Comparison of ENCODE assay signal across 35 cellular contexts in genomic region chr19:15549581-15549980, GRCh38. TPM values are rescaled to one million over a fixed set of nuclear protein-coding genes. Genes with fewer than 3 reads are reported as not detected.
"Had no signal": no experiment of that assay in that cellular context is flagged by ENCODE, and none has a peak within 500 bp of the region (broad histone marks: within the 10 kb centered on the region; RNA-seq: fewer than 3 reads in every experiment).

No MANE protein-coding gene starts in this region.

- H3K36me3 Mint-ChIP-seq: activated CD4-positive, alpha-beta memory T cell treated with anti-CD3 and anti-CD28 coated beads for 36 hours; activated naive CD4-positive, alpha-beta T cell treated with anti-CD3 and anti-CD28 coated beads, Interleukin-2, amount 50 U/mL, for 72 hours; activated naive CD8-positive, alpha-beta T cell treated with anti-CD3 and anti-CD28 coated beads for 36 hours; T-cell had no signal

- H3K4me1 ChIP-seq: breast epithelium had no signal

- H3K9me3 ChIP-seq: adrenal gland, body of pancreas, breast epithelium had no signal

- ATAC-seq: activated CD8-positive, alpha-beta T cell treated with anti-CD3 and anti-CD28 coated beads for 36 hours; activated naive CD4-positive, alpha-beta T cell treated with anti-CD3 and anti-CD28 coated beads, Interleukin-2, amount 50 U/mL, for 72 hours; activated T-cell treated with anti-CD3 and anti-CD28 coated beads, Interleukin-2, amount 50 U/mL, for 4 hours; activated T-cell treated with anti-CD3 and anti-CD28 coated beads, Interleukin-2, amount 50 U/mL, for 72 hours; activated T-helper 17 cell treated with anti-CD3 and anti-CD28 coated beads, Interleukin-2, amount 50 U/mL, for 72 hours; body of pancreas; T-cell had no signal

- H3K4me3 ChIP-seq: adrenal gland, body of pancreas, breast epithelium had no signal

- H3K27me3 Mint-ChIP-seq: activated CD4-positive, alpha-beta memory T cell treated with anti-CD3 and anti-CD28 coated beads for 36 hours; activated CD8-positive, alpha-beta T cell treated with anti-CD3 and anti-CD28 coated beads for 36 hours; activated naive CD8-positive, alpha-beta T cell treated with anti-CD3 and anti-CD28 coated beads for 36 hours; activated T-helper 17 cell treated with anti-CD3 and anti-CD28 coated beads, Interleukin-2, amount 50 U/mL, for 72 hours; T-cell had no signal

- H3K4me3 Mint-ChIP-seq: activated CD4-positive, alpha-beta memory T cell treated with anti-CD3 and anti-CD28 coated beads for 36 hours; activated CD8-positive, alpha-beta T cell treated with anti-CD3 and anti-CD28 coated beads for 36 hours; activated naive CD8-positive, alpha-beta T cell treated with anti-CD3 and anti-CD28 coated beads for 36 hours had no signal

- H3K27ac Mint-ChIP-seq: activated B cell treated with CpG ODN at 0.5 μM for 24 hours; activated CD4-positive, alpha-beta memory T cell treated with anti-CD3 and anti-CD28 coated beads for 36 hours; activated CD4-positive, alpha-beta T cell treated with anti-CD3 and anti-CD28 coated beads, Interleukin-2, amount 10 ng/mL, durations not matched to agents 24 days and 14 days; activated CD8-positive, alpha-beta T cell treated with anti-CD3 and anti-CD28 coated beads for 36 hours; activated naive CD4-positive, alpha-beta T cell treated with anti-CD3 and anti-CD28 coated beads for 36 hours; activated naive CD8-positive, alpha-beta T cell treated with anti-CD3 and anti-CD28 coated beads for 36 hours; activated T-cell treated with anti-CD3 and anti-CD28 coated beads, Interleukin-2, amount 50 U/mL, for 72 hours; activated T-helper 1 cell treated with anti-CD3 and anti-CD28 coated beads, Interleukin-12 subunit alpha, Interleukin-12 subunit beta, Interleukin-2, Interleukin-4 antibody, amounts not matched to agents 30 ng/mL and 10 ng/mL and 1 ng/mL, durations not matched to agents 14 hours and 24 hours and 36 hours; activated T-helper 17 cell treated with anti-CD3 and anti-CD28 coated beads, Interleukin-2, amount 50 U/mL, for 72 hours had no signal

- H3K27me3 ChIP-seq: brain microvascular endothelial cell had no signal

- DNase-seq: activated B cell treated with CpG ODN at 0.5 μM for 24 hours; activated CD4-positive, alpha-beta memory T cell treated with anti-CD3 and anti-CD28 coated beads for 36 hours; activated CD4-positive, alpha-beta T cell treated with anti-CD3 and anti-CD28 coated beads for 4 hours; activated CD4-positive, alpha-beta T cell treated with anti-CD3 and anti-CD28 coated beads, Interleukin-2, amount 10 ng/mL, durations not matched to agents 24 days and 14 days; activated CD4-positive, alpha-beta T cell treated with anti-CD3 and anti-CD28 coated beads, Interleukin-2, amount 50 U/mL, for 1 hour; activated CD4-positive, alpha-beta T cell treated with anti-CD3 and anti-CD28 coated beads, Interleukin-2, amount 50 U/mL, for 4 hours; activated CD4-positive, CD25-positive, alpha-beta regulatory T cell treated with anti-CD3 and anti-CD28 coated beads, Interleukin-2, amount 50 U/mL, for 72 hours; activated CD8-positive, alpha-beta memory T cell treated with anti-CD3 and anti-CD28 coated beads, Interleukin-2, amount 50 U/mL, for 4 hours; activated CD8-positive, alpha-beta T cell treated with anti-CD3 and anti-CD28 coated beads for 36 hours; activated effector memory CD4-positive, alpha-beta T cell treated with anti-CD3 and anti-CD28 coated beads, Interleukin-2, amount 50 U/mL, for 16 hours; activated gamma-delta T cell treated with Interleukin-2 at 50 U/mL for 16 hours; activated naive CD4-positive, alpha-beta T cell; activated naive CD4-positive, alpha-beta T cell treated with anti-CD3 and anti-CD28 coated beads for 36 hours; activated naive CD4-positive, alpha-beta T cell treated with anti-CD3 and anti-CD28 coated beads, Interleukin-2, amount 50 U/mL, for 16 hours; activated naive CD8-positive, alpha-beta T cell treated with anti-CD3 and anti-CD28 coated beads for 36 hours; activated T-cell treated with anti-CD3 and anti-CD28 coated beads for 4 hours; activated T-cell treated with anti-CD3 and anti-CD28 coated beads, Interleukin-2, amount 50 U/mL, for 1 hour; activated T-cell treated with anti-CD3 and anti-CD28 coated beads, Interleukin-2, amount 50 U/mL, for 4 hours; activated T-cell treated with anti-CD3 and anti-CD28 coated beads, Interleukin-2, amount 50 U/mL, for 72 hours; adrenal gland; amniotic stem cell; body of pancreas; brain microvascular endothelial cell; central memory CD4-positive, alpha-beta T cell; T-cell; T-helper 9 cell had no signal

- H3K9me3 Mint-ChIP-seq: activated B cell treated with CpG ODN at 0.5 μM for 24 hours; activated CD4-positive, alpha-beta memory T cell treated with anti-CD3 and anti-CD28 coated beads for 36 hours; activated CD4-positive, alpha-beta T cell treated with anti-CD3 and anti-CD28 coated beads, Interleukin-2, amount 10 ng/mL, durations not matched to agents 24 days and 14 days; activated CD8-positive, alpha-beta T cell treated with anti-CD3 and anti-CD28 coated beads for 36 hours; activated naive CD4-positive, alpha-beta T cell treated with anti-CD3 and anti-CD28 coated beads for 36 hours; activated naive CD4-positive, alpha-beta T cell treated with anti-CD3 and anti-CD28 coated beads, Interleukin-2, amount 50 U/mL, for 72 hours; activated naive CD8-positive, alpha-beta T cell treated with anti-CD3 and anti-CD28 coated beads for 36 hours; activated T-cell treated with anti-CD3 and anti-CD28 coated beads, Interleukin-2, amount 50 U/mL, for 4 hours; activated T-cell treated with anti-CD3 and anti-CD28 coated beads, Interleukin-2, amount 50 U/mL, for 72 hours; activated T-helper 1 cell treated with anti-CD3 and anti-CD28 coated beads, Interleukin-12 subunit alpha, Interleukin-12 subunit beta, Interleukin-2, Interleukin-4 antibody, amounts not matched to agents 30 ng/mL and 10 ng/mL and 1 ng/mL, durations not matched to agents 14 hours and 24 hours and 36 hours; activated T-helper 17 cell treated with anti-CD3 and anti-CD28 coated beads, Interleukin-2, amount 50 U/mL, for 72 hours; T-cell had no signal

- H3K27ac ChIP-seq: adrenal gland, body of pancreas, brain microvascular endothelial cell, breast epithelium, VCaP had no signal

- H3K36me3 ChIP-seq: adrenal gland, brain microvascular endothelial cell, breast epithelium had no signal

RNA-seq across cellular contexts. Expression of gene CYP4F22, which starts 41.3 kb away (rescaled TPM):
- total RNA-seq: activated B cell treated with CpG ODN at 0.5 μM for 24 hours; activated T-helper 1 cell treated with anti-CD3 and anti-CD28 coated beads, Interleukin-12 subunit alpha, Interleukin-12 subunit beta, Interleukin-2, Interleukin-4 antibody, amounts not matched to agents 30 ng/mL and 10 ng/mL and 1 ng/mL, durations not matched to agents 14 hours and 24 hours and 36 hours; aorta; astrocyte; body of pancreas; cardiac septum; cerebellum had no signal
